27 cellular contexts compared by ENCODE assay signal in genomic region chr6:157206359-157206815, GRCh38.
"Had no signal": no experiment of that assay in that cellular context is flagged by ENCODE, and none has a peak within 500 bp of the region (broad histone marks: within the 10 kb centered on the region; RNA-seq: fewer than 3 reads in every experiment).

No MANE protein-coding gene starts in this region.

- H3K4me3 Mint-ChIP-seq: activated CD8-positive, alpha-beta T cell treated with anti-CD3 and anti-CD28 coated beads, Interleukin-2, amount 10 ng/mL, durations not matched to agents 7 days and 5 days; activated naive CD4-positive, alpha-beta T cell treated with anti-CD3 and anti-CD28 coated beads, Interleukin-2, amount 10 ng/mL, durations not matched to agents 7 days and 5 days; activated naive CD8-positive, alpha-beta T cell treated with anti-CD3 and anti-CD28 coated beads for 36 hours; IgD-negative memory B cell had no signal

- H3K27me3 ChIP-seq: brain microvascular endothelial cell, cardiac muscle cell had no signal

- DNase-seq: activated CD4-positive, alpha-beta T cell treated with anti-CD3 and anti-CD28 coated beads for 4 hours; activated CD8-positive, alpha-beta memory T cell treated with anti-CD3 and anti-CD28 coated beads, Interleukin-2, amount 50 U/mL, for 48 hours; activated CD8-positive, alpha-beta T cell treated with anti-CD3 and anti-CD28 coated beads, Interleukin-2, amount 10 ng/mL, durations not matched to agents 7 days and 5 days; activated naive CD4-positive, alpha-beta T cell treated with anti-CD3 and anti-CD28 coated beads, Interleukin-2, amount 10 ng/mL, durations not matched to agents 7 days and 5 days; activated naive CD8-positive, alpha-beta T cell treated with anti-CD3 and anti-CD28 coated beads for 36 hours; activated T-cell treated with anti-CD3 and anti-CD28 coated beads, Interleukin-2, amount 50 U/mL, for 1 hour; brain microvascular endothelial cell; KG1; NCI-H1092; NCI-H1417; NCI-H1694; NCI-H2029; NCI-H2107; NCI-H2171 treated with DMSO at 0.1 percent for 48 hours; NCI-H226; NCI-H510A treated with DMSO at 0.1 percent for 48 hours; NCI-H69; NK-92 treated with Interleukin-12 subunit alpha and Interleukin-12 subunit beta, amount 100 ng/mL, for 24 hours; OCI-M1; SHP77 treated with DMSO at 0.1 percent for 48 hours; T-helper 2 cell; T1000 had no signal

- H3K27ac Mint-ChIP-seq: activated CD8-positive, alpha-beta T cell treated with anti-CD3 and anti-CD28 coated beads, Interleukin-2, amount 10 ng/mL, durations not matched to agents 7 days and 5 days; activated naive CD4-positive, alpha-beta T cell treated with anti-CD3 and anti-CD28 coated beads, Interleukin-2, amount 10 ng/mL, durations not matched to agents 7 days and 5 days; activated naive CD8-positive, alpha-beta T cell treated with anti-CD3 and anti-CD28 coated beads for 36 hours had no signal

- ATAC-seq: activated CD4-positive, CD25-positive, alpha-beta regulatory T cell treated with anti-CD3 and anti-CD28 coated beads, Interleukin-2, amount 50 U/mL, for 24 hours; activated CD8-positive, alpha-beta T cell treated with anti-CD3 and anti-CD28 coated beads, Interleukin-2, amount 10 ng/mL, durations not matched to agents 7 days and 5 days had no signal

- H3K27me3 Mint-ChIP-seq: activated naive CD4-positive, alpha-beta T cell treated with anti-CD3 and anti-CD28 coated beads, Interleukin-2, amount 10 ng/mL, durations not matched to agents 7 days and 5 days; activated naive CD8-positive, alpha-beta T cell treated with anti-CD3 and anti-CD28 coated beads for 36 hours; IgD-negative memory B cell had no signal

- H3K27ac ChIP-seq: brain microvascular endothelial cell, cardiac muscle cell, VCaP had no signal

- H3K4me1 Mint-ChIP-seq: activated naive CD4-positive, alpha-beta T cell treated with anti-CD3 and anti-CD28 coated beads, Interleukin-2, amount 10 ng/mL, durations not matched to agents 7 days and 5 days; activated naive CD8-positive, alpha-beta T cell treated with anti-CD3 and anti-CD28 coated beads for 36 hours had no signal

- H3K9me3 Mint-ChIP-seq: activated naive CD4-positive, alpha-beta T cell treated with anti-CD3 and anti-CD28 coated beads, Interleukin-2, amount 10 ng/mL, durations not matched to agents 7 days and 5 days; activated naive CD8-positive, alpha-beta T cell treated with anti-CD3 and anti-CD28 coated beads for 36 hours; IgD-negative memory B cell had no signal

- FAIRE-seq: RCC 7860 had no signal

- H3K4me3 ChIP-seq: cardiac muscle cell had no signal
